In genomic region chr2:209496586-209496982, GRCh38 we compare ENCODE assay signal across 12 cellular contexts.
DNase-seq lines count a peak whose midpoint lies in the region; ATAC-seq, FAIRE-seq and TF ChIP-seq lines count a peak whose summit lies in the region.
"Had no signal": no experiment of that assay in that cellular context is flagged by ENCODE, and none has a peak within 500 bp of the region (broad histone marks: within the 10 kb centered on the region; RNA-seq: fewer than 3 reads in every experiment).

No MANE protein-coding gene starts in this region.

- peaks cover 0 to 52% (median 9%) of the 10 kb centered on the region in 12 donors for H3K9me3 ChIP-seq in heart left ventricle
- H3K9me3 ChIP-seq in endothelial cell of umbilical vein (replicated peaks; ENCODE audit: control insufficient read depth, insufficient read depth, low read length): no peaks in the 10 kb centered on the region
- peaks cover 1% of the 10 kb centered on the region for H3K9me3 ChIP-seq in aorta (ENCODE audit: control insufficient read depth, low read length)
- H3K9me3 ChIP-seq: neutrophil had no signal

- H3K36me3 ChIP-seq in heart left ventricle (no peaks in the 10 kb centered on the region), endothelial cell of umbilical vein (ENCODE audit: control insufficient read depth in 2 of 2, extremely low read depth in 1 of 2, insufficient read depth in 2 of 2, low read length in 2 of 2) (no peaks in the 10 kb centered on the region), aorta (ENCODE audit: control insufficient read depth in 1 of 2, insufficient read depth in 2 of 2, low read length in 1 of 2) (no peaks in the 10 kb centered on the region)
- H3K36me3 ChIP-seq: neutrophil had no signal

- TF ChIP-seq CTCF in heart left ventricle (IDR thresholded peaks at IDR 0.05): no peak
- no peak for TF ChIP-seq CTCF in endothelial cell of umbilical vein (IDR thresholded peaks at IDR 0.05; ENCODE audit: extremely low read depth in 1 of 2, insufficient read depth in 1 of 2, low read depth in 1 of 2, low read length in 2 of 2)
- no peak for TF ChIP-seq CTCF in mesothelial cell of epicardium (IDR thresholded peaks at IDR 0.05; ENCODE audit: unreplicated experiment)

- H3K27ac ChIP-seq in heart left ventricle: peak overlapping the region; percentile 58 to 93 (median 86)
- peak overlapping the region; percentile 100 for H3K27ac ChIP-seq in endothelial cell of umbilical vein (ENCODE audit: insufficient read depth, low read depth, low read length)
- peak overlapping the region; percentile 64 to 87 for H3K27ac ChIP-seq in aorta (ENCODE audit: low read depth in 1 of 2, low read length in 2 of 2)
- H3K27ac ChIP-seq: neutrophil had no signal

- H3K27me3 Mint-ChIP-seq in mesothelial cell of epicardium (ENCODE audit: low read depth): no peaks in the 10 kb centered on the region
- H3K27me3 Mint-ChIP-seq: activated naive CD8-positive, alpha-beta T cell had no signal

- intact Hi-C loops in heart left ventricle (cut with DNase I) (loop anchor here in 3 of 10 donors (5.0 to 10.0 kb wide), 3 partner anchors 58 to 74 kb away; partner anchors contain the start of gene MAP2 (in 2 of the 3)), cardiac septum (cut with DNase I) (loop anchor here (5.0 to 10.0 kb wide), 3 partner anchors 36 to 72 kb away; partner anchors contain the start of gene MAP2), endothelial cell of umbilical vein (cut with micrococcal nuclease) (loop anchor here (1.0 to 10.0 kb wide), 8 partner anchors 20 to 678 kb away; partner anchors contain the start of gene KANSL1L), aorta (cut with DNase I) (loop anchor here (1.0 to 2.0 kb wide), 2 partner anchors 30 kb away; no protein-coding TSS in a partner anchor), posterior cingulate gyrus (cut with DNase I) (no loop called here)

- H3K27ac Mint-ChIP-seq in mesothelial cell of epicardium: peak overlapping the region; percentile 28
- H3K27ac Mint-ChIP-seq: activated naive CD8-positive, alpha-beta T cell had no signal

- H3K27me3 ChIP-seq in heart left ventricle: no peaks in the 10 kb centered on the region
- H3K27me3 ChIP-seq in endothelial cell of umbilical vein (ENCODE audit: control insufficient read depth in 2 of 2, insufficient read depth in 2 of 2, low read length in 2 of 2): no peaks in the 10 kb centered on the region
- H3K27me3 ChIP-seq in aorta (ENCODE audit: control insufficient read depth in 1 of 2, insufficient read depth in 2 of 2, low read length in 1 of 2): no peaks in the 10 kb centered on the region
- H3K27me3 ChIP-seq: neutrophil had no signal

- dilution Hi-C loops in endothelial cell of umbilical vein (cut with MboI; ENCODE audit: extremely low pct_ligation_motif_present, low sequenced_read_pairs): no loop called here

- peaks cover 0 to 28% (median 16%) of the 10 kb centered on the region in 12 donors for H3K4me1 ChIP-seq in heart left ventricle
- peaks cover 30% of the 10 kb centered on the region for H3K4me1 ChIP-seq in endothelial cell of umbilical vein (ENCODE audit: control insufficient read depth, extremely low read depth, insufficient read depth, low read length)
- H3K4me1 ChIP-seq in aorta (ENCODE audit: control insufficient read depth in 1 of 2, insufficient read depth in 2 of 2, low read length in 2 of 2): peaks cover 2 to 4% of the 10 kb centered on the region in 2 donors

- no TSS peak for BruUV-seq in endothelial cell of umbilical vein (replicated peaks; lab: Mats Ljungman, UMichigan)

- POLR2A ChIA-PET in endothelial cell of umbilical vein (lab: Charles Lee): interaction anchor here (1.5 kb wide), 1 partner anchor 22 kb away, joined by 3 read pairs; no protein-coding TSS in a partner anchor

- H3K9ac ChIP-seq in endothelial cell of umbilical vein (replicated peaks; ENCODE audit: extremely low read depth, insufficient read depth, low read length): peak overlapping the region; percentile 92

- H3K79me2 ChIP-seq in endothelial cell of umbilical vein (ENCODE audit: control insufficient read depth, insufficient read depth, low read length): no peaks in the 10 kb centered on the region

- H3K4me1 Mint-ChIP-seq in mesothelial cell of epicardium: peaks cover 18% of the 10 kb centered on the region

- H3K4me3 Mint-ChIP-seq in mesothelial cell of epicardium: no peak overlapping the region
- H3K4me3 Mint-ChIP-seq: activated naive CD8-positive, alpha-beta T cell had no signal

- CTCF ChIA-PET in endothelial cell of umbilical vein (lab: Charles Lee): interaction anchor here (1.0 to 3.1 kb wide), 3 partner anchors 30 to 79 kb away, joined by 3 to 34 read pairs (median 6); partner anchors contain the start of gene MAP2

- H4K20me1 ChIP-seq in endothelial cell of umbilical vein (replicated peaks; ENCODE audit: control insufficient read depth, extremely low read depth, insufficient read depth, low read length): no peaks in the 10 kb centered on the region

- H3K4me3 ChIP-seq in heart left ventricle (peak overlapping the region in 1 of 12 donors; percentile 24), endothelial cell of umbilical vein (replicated peaks in 1 of 3; ENCODE audit: insufficient read depth in 1 of 3, low read depth in 1 of 3, low read length in 3 of 3) (peak overlapping the region in 1 of 3 experiments; percentile 44), aorta (ENCODE audit: low read length in 2 of 2) (no peak overlapping the region)

- DNase-seq in heart left ventricle (no peak), cardiac septum (ENCODE audit: low spot score) (no peak), endothelial cell of umbilical vein (ENCODE audit: low read depth, low spot score) (peak; percentile 75), mesothelial cell of epicardium (ENCODE audit: low spot score in 2 of 2, unreplicated experiment in 2 of 2) (no peak), aorta (no peak), left lobe of liver (ENCODE audit: low spot score) (no peak), OCI-M2 (lab: John Stamatoyannopoulos, UW; ENCODE audit: unreplicated experiment) (no peak), posterior cingulate gyrus (no peak)
- DNase-seq: activated CD4-positive, alpha-beta T cell treated with anti-CD3 and anti-CD28 coated beads for 1 hour had no signal

- H3K9me1 ChIP-seq in endothelial cell of umbilical vein (replicated peaks; ENCODE audit: control insufficient read depth, extremely low read depth, insufficient read depth, low read length): no peaks in the 10 kb centered on the region

- peak overlapping the region; percentile 89 for H3K4me2 ChIP-seq in endothelial cell of umbilical vein (ENCODE audit: insufficient read depth, low read length)

- peaks cover 29% of the 10 kb centered on the region for H3K9me3 Mint-ChIP-seq in mesothelial cell of epicardium

- no peak overlapping the region for H2AFZ ChIP-seq in endothelial cell of umbilical vein (ENCODE audit: low read depth, low read length)

- ATAC-seq in heart left ventricle (peak; percentile 43 to 75 (median 60)), aorta (ENCODE audit: low FRiP score) (peak; percentile 73), left lobe of liver (no peak)

- FAIRE-seq in endothelial cell of umbilical vein (lab: Jason Lieb, UNC): peak; percentile 76
- FAIRE-seq: frontal cortex had no signal

- peaks cover 5% of the 10 kb centered on the region for H3K36me3 Mint-ChIP-seq in mesothelial cell of epicardium
- H3K36me3 Mint-ChIP-seq: activated naive CD8-positive, alpha-beta T cell had no signal

- TF ChIP-seq POLR2A in heart left ventricle (IDR thresholded peaks at IDR 0.05) (no peak), endothelial cell of umbilical vein (IDR thresholded peaks at IDR 0.05; ENCODE audit: low read depth, low read length) (no peak)

TF ChIP-seq in endothelial cell of umbilical vein, 7 proteins besides CTCF, POLR2A, EP300 and RAD21:
- TF ChIP-seq MAX (IDR thresholded peaks at IDR 0.05; ENCODE audit: insufficient read depth, insufficient read length) (no peak), MYC (IDR thresholded peaks at IDR 0.05; ENCODE audit: low read depth, low read length) (no peak), JUN (IDR thresholded peaks at IDR 0.05; ENCODE audit: borderline replicate concordance, insufficient read depth, insufficient read length, low read depth) (no peak), POLR2AphosphoS5 (IDR thresholded peaks at IDR 0.05; ENCODE audit: insufficient read depth, low read depth, low read length) (no peak), FOS (IDR thresholded peaks at IDR 0.05; ENCODE audit: borderline replicate concordance, insufficient read depth, low read length) (no peak), EZH2 (IDR thresholded peaks at IDR 0.05; ENCODE audit: borderline replicate concordance, low read depth, low read length, severe bottlenecking) (no peak), GATA2 (IDR thresholded peaks at IDR 0.05; ENCODE audit: insufficient read depth, insufficient read length, low read depth, low read length) (no peak)
